ENCODE assay signal across 8 cellular contexts in the genomic region with DNA sequence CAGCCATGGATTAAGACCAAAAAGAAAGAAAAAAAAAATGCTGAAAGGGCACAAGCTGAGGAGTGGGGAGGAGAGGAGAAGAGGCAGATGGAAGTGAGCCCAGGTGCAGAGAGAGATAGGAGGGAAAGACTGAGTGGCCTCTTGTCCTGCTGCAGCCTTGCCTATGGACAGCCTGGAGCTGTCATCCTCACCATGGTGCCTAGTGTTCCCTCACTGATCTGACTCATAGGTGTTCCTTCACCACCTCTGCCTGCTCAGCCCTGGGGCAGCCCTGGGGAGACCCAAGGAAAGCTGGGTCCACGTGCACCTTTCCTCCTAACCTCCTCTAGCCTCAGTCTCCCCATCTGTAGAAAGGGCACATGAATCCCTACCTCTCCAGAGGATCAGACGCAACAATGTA. TPM values are rescaled to one million over a fixed set of nuclear protein-coding genes. Genes with fewer than 3 reads are reported as not detected.
"Had no signal": no experiment of that assay in that cellular context is flagged by ENCODE, and none has a peak within 500 bp of the region (broad histone marks: within the 10 kb centered on the region; RNA-seq: fewer than 3 reads in every experiment).

No MANE protein-coding gene starts in this region.

RNA-seq across cellular contexts. Expression of a gene that starts 49.0 kb away (rescaled TPM):
- total RNA-seq: activated naive CD4-positive, alpha-beta T cell treated with anti-CD3 and anti-CD28 coated beads for 36 hours; activated naive CD8-positive, alpha-beta T cell treated with anti-CD3 and anti-CD28 coated beads for 36 hours; activated T-cell treated with anti-CD3 and anti-CD28 coated beads, Interleukin-2, amount 50 U/mL, for 4 hours; adrenal gland; cardiac septum; SK-MEL-5; T-helper 17 cell; WTC11 had no signal
- polyA plus RNA-seq: adrenal gland had no signal
